14 cellular contexts compared by ENCODE assay signal in genomic region chr6:141421378-141421777, GRCh38.
A peak's percentile ranks its signal among the peaks of the same experiment; 100 is the strongest.
DNase-seq lines count a peak whose midpoint lies in the region; ATAC-seq and TF ChIP-seq lines count a peak whose summit lies in the region.
"Had no signal": no experiment of that assay in that cellular context is flagged by ENCODE, and none has a peak within 500 bp of the region (broad histone marks: within the 10 kb centered on the region; RNA-seq: fewer than 3 reads in every experiment).

No MANE protein-coding gene starts in this region.

- H3K4me3 ChIP-seq in mammary epithelial cell (replicated peaks in 1 of 3; ENCODE audit: insufficient read depth in 1 of 3, low read depth in 2 of 3, low read length in 3 of 3) (peak overlapping the region in 1 of 3 experiments; percentile 5), adrenal gland (no peak overlapping the region)

- no peaks in the 10 kb centered on the region for H3K36me3 ChIP-seq in mammary epithelial cell (ENCODE audit: insufficient read depth, low read length)
- no peaks in the 10 kb centered on the region for H3K36me3 ChIP-seq in adrenal gland (replicated peaks in 1 of 2)

- ATAC-seq in HG03378 (IDR thresholded peaks at IDR 0.05; ENCODE audit: unreplicated experiment), result no peak

- H3K79me2 ChIP-seq in mammary epithelial cell (ENCODE audit: insufficient read depth, low read length), result no peaks in the 10 kb centered on the region

- WGBS in mammary epithelial cell (ENCODE audit: low coverage, missing lambda C conversion rate), result 4% methylated on average over 4 of the region's 4 CpGs
- WGBS in adrenal gland, 4 donors, result 70 to 87% (median 81%) methylated on average over 4 of the region's 4 CpGs

- H3K9me3 ChIP-seq in mammary epithelial cell (replicated peaks; ENCODE audit: insufficient read depth, low read length), result no peaks in the 10 kb centered on the region
- peaks cover 0 to 5% (median 0%) of the 10 kb centered on the region in 3 donors for H3K9me3 ChIP-seq in adrenal gland (replicated peaks in 1 of 3)

- no peaks in the 10 kb centered on the region for H4K20me1 ChIP-seq in mammary epithelial cell (ENCODE audit: insufficient read depth, low read length)

- H3K4me1 ChIP-seq in mammary epithelial cell (ENCODE audit: insufficient read depth, low read length), result peaks cover 11% of the 10 kb centered on the region
- H3K4me1 ChIP-seq in adrenal gland (replicated peaks in 1 of 2), result no peaks in the 10 kb centered on the region

- intact Hi-C loops in mammary epithelial cell (cut with micrococcal nuclease) (no loop called here), adrenal gland (cut with DNase I) (no loop called here)

- dilution Hi-C loops in mammary epithelial cell (cut with HindIII; ENCODE audit: low sequenced_read_pairs), result no loop called here

- TF ChIP-seq CTCF in mammary epithelial cell (conservative IDR thresholded peaks at IDR 0.05 in 1 of 2, IDR thresholded peaks at IDR 0.05 in 1 of 2; ENCODE audit: extremely low read depth in 1 of 2, insufficient read depth in 1 of 2, low read depth in 1 of 2, low read length in 2 of 2) (no peak), adrenal gland (IDR thresholded peaks at IDR 0.05) (no peak)

- H3K27ac ChIP-seq in mammary epithelial cell (ENCODE audit: insufficient read depth, low read depth, low read length) (peak overlapping the region; percentile 63), adrenal gland (no peak overlapping the region)

- no TSS peak for BruUV-seq in mammary epithelial cell (replicated peaks; lab: Mats Ljungman, UMichigan)

- DNase-seq in AG08396 (ENCODE audit: low spot score) (peak; percentile 28), HT1080 (ENCODE audit: low read depth) (peak; percentile 69), mammary epithelial cell (peak; percentile 80), iris pigment epithelial cell (ENCODE audit: low read depth) (peak; percentile 91), activated gamma-delta T cell (lab: John Stamatoyannopoulos, UW) (no peak), NCI-H1092 treated with DMSO at 0.1 percent for 48 hours (lab: John Stamatoyannopoulos, UW) (no peak), adrenal gland (no peak)
- DNase-seq: activated CD4-positive, alpha-beta T cell treated with anti-CD3 and anti-CD28 coated beads, Interleukin-2, amount 50 U/mL, for 1 hour; activated naive CD4-positive, alpha-beta T cell treated with anti-CD3 and anti-CD28 coated beads, Interleukin-2, amount 10 ng/mL, durations not matched to agents 7 days and 5 days; effector CD4-positive, alpha-beta T cell; KBM-7; NCI-H510A; nucleus accumbens had no signal

- CTCF ChIA-PET in mammary epithelial cell (lab: Charles Lee; ENCODE audit: low non-redundant PET), result no interaction called here

- in situ Hi-C loops in mammary epithelial cell (cut with MboI; ENCODE audit: low sequenced_read_pairs in 2 of 2), result no loop called here

- H2AFZ ChIP-seq in mammary epithelial cell (ENCODE audit: low read depth, low read length), result no peak overlapping the region

- peak overlapping the region; percentile 52 for H3K4me2 ChIP-seq in mammary epithelial cell (ENCODE audit: insufficient read depth, low read depth, low read length)

- TF ChIP-seq POLR2A in adrenal gland (IDR thresholded peaks at IDR 0.05), result no peak

- no peak overlapping the region for H3K9ac ChIP-seq in mammary epithelial cell (ENCODE audit: insufficient read depth, low read length)

- H3K27me3 ChIP-seq in mammary epithelial cell (ENCODE audit: insufficient read depth, low read length), result no peaks in the 10 kb centered on the region
- H3K27me3 ChIP-seq in adrenal gland, result no peaks in the 10 kb centered on the region

Comparison
In these comparisons a context has a peak if more than half of its experiments do, and no peak if none do; other contexts are left out.
1. DNase-seq: peak in AG08396 (single experiment), HT1080 (single experiment), mammary epithelial cell (single experiment) and iris pigment epithelial cell (single experiment); none in activated gamma-delta T cell (single experiment), NCI-H1092 treated with DMSO at 0.1 percent for 48 hours (single experiment) and adrenal gland (0 of 7).